Comparison of ENCODE assay signal across 11 cellular contexts in the genomic region with DNA sequence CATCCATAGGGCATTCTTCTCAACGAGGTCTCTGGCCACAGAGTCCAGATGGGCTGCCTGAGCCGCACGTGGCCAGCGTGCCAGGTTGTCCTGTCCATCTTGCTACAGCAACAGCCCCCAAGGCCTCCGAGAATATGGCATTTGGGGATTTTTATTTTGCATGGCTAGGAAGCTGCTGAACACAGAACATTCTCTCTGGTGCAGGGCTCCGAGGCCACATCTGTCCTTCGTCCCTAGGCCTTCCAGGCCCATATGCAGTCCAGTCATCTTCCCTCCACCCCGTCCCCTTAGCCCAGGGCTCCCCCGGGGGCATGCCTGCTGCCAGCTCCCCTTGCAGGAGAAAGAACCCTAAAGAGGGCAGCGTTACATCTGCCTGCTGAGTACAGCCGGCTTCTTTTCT. TPM values are rescaled to one million over a fixed set of nuclear protein-coding genes. Genes with fewer than 3 reads are reported as not detected.
DNase-seq lines count a peak whose midpoint lies in the region; ATAC-seq, FAIRE-seq and TF ChIP-seq lines count a peak whose summit lies in the region.
"Had no signal": no experiment of that assay in that cellular context is flagged by ENCODE, and none has a peak within 500 bp of the region (broad histone marks: within the 10 kb centered on the region; RNA-seq: fewer than 3 reads in every experiment).

No MANE protein-coding gene starts in this region.

- TF ChIP-seq CTCF in A549 (IDR thresholded peaks at IDR 0.05), result no peak

- H3K4me3 ChIP-seq in A549, result no peak overlapping the region; the same call in 2 of the 3 replicates
- H3K4me3 ChIP-seq: SJSA1 had no signal

- WGBS in A549 (ENCODE audit: missing lambda C conversion rate), result 82% methylated on average over 11 of the region's 11 CpGs

- TF ChIP-seq EP300 in A549 (IDR thresholded peaks at IDR 0.05), result no peak

- POLR2A ChIA-PET in A549 (lab: Yijun Ruan, JAX), result no interaction called here
- POLR2A ChIA-PET in naive thymus-derived CD8-positive, alpha-beta T cell (lab: Charles Lee), result interaction anchor here (0.6 to 2.3 kb wide), 11 partner anchors 15 to 168 kb away, joined by 3 to 9 read pairs (median 3); no protein-coding TSS in a partner anchor

- DNase-seq in A549 (ENCODE audit: low read depth in 1 of 2, low spot score in 1 of 2) (no peak), EH (ENCODE audit: low read depth) (peak; percentile 16), NCI-H510A (lab: John Stamatoyannopoulos, UW) (no peak), NCI-H1092 treated with DMSO at 0.1 percent for 48 hours (lab: John Stamatoyannopoulos, UW) (no peak), GF-D8 (lab: John Stamatoyannopoulos, UW) (no peak), NCI-H526 treated with DMSO at 0.1 percent for 48 hours (lab: John Stamatoyannopoulos, UW) (no peak)
- no peak for DNase-seq in naive thymus-derived CD8-positive, alpha-beta T cell
- DNase-seq: kidney glomerular epithelial cell had no signal

- peaks cover 17% of the 10 kb centered on the region for H3K4me1 ChIP-seq in A549

- TF ChIP-seq RAD21 in A549 (conservative IDR thresholded peaks at IDR 0.05 in 1 of 2, IDR thresholded peaks at IDR 0.05 in 1 of 2), result no peak

- H3K4me3 Mint-ChIP-seq in activated T-helper 17 cell treated with anti-CD3 and anti-CD28 coated beads, Interleukin-2, amount 50 U/mL, for 72 hours, result peak overlapping the region; percentile 90
- H3K4me3 Mint-ChIP-seq in naive thymus-derived CD8-positive, alpha-beta T cell, result peak overlapping the region in 8 of 10 donors; percentile 18 to 90 (median 88)

- H3K27ac Mint-ChIP-seq in activated T-helper 17 cell treated with anti-CD3 and anti-CD28 coated beads, Interleukin-2, amount 50 U/mL, for 72 hours, result peak overlapping the region; percentile 85
- H3K27ac Mint-ChIP-seq in naive thymus-derived CD8-positive, alpha-beta T cell, result peak overlapping the region in 8 of 10 donors; percentile 45 to 97 (median 85)

- H3K9me3 Mint-ChIP-seq in activated T-helper 17 cell treated with anti-CD3 and anti-CD28 coated beads, Interleukin-2, amount 50 U/mL, for 72 hours, result no peaks in the 10 kb centered on the region
- H3K9me3 Mint-ChIP-seq in naive thymus-derived CD8-positive, alpha-beta T cell, result no peaks in the 10 kb centered on the region

- CTCF ChIA-PET in A549 (lab: Yijun Ruan, JAX), result interaction anchor here (1.5 to 2.1 kb wide), 2 partner anchors 9 to 254 kb away, joined by 3 to 5 read pairs; no protein-coding TSS in a partner anchor

- no peaks in the 10 kb centered on the region for H3K9me3 ChIP-seq in A549
- H3K9me3 ChIP-seq: SJSA1 had no signal

- no peak for FAIRE-seq in A549 (lab: Jason Lieb, UNC)
- FAIRE-seq: endometrium had no signal

- no peaks in the 10 kb centered on the region for H3K36me3 Mint-ChIP-seq in activated T-helper 17 cell treated with anti-CD3 and anti-CD28 coated beads, Interleukin-2, amount 50 U/mL, for 72 hours (ENCODE audit: low read depth)
- H3K36me3 Mint-ChIP-seq in naive thymus-derived CD8-positive, alpha-beta T cell, result no peaks in the 10 kb centered on the region

- peak overlapping the region in 1 of 2 experiments; percentile 46; a peak in 3 of 6 replicates for H3K27ac ChIP-seq in A549
- H3K27ac ChIP-seq: SJSA1 had no signal

- TF ChIP-seq POLR2A in A549 (IDR thresholded peaks at IDR 0.05; ENCODE audit: low read length), result no peak

- H3K27me3 Mint-ChIP-seq in activated T-helper 17 cell treated with anti-CD3 and anti-CD28 coated beads, Interleukin-2, amount 50 U/mL, for 72 hours, result no peaks in the 10 kb centered on the region
- no peaks in the 10 kb centered on the region for H3K27me3 Mint-ChIP-seq in naive thymus-derived CD8-positive, alpha-beta T cell

- peaks cover 40% of the 10 kb centered on the region for H3K4me1 Mint-ChIP-seq in activated T-helper 17 cell treated with anti-CD3 and anti-CD28 coated beads, Interleukin-2, amount 50 U/mL, for 72 hours
- peaks cover 27 to 62% (median 52%) of the 10 kb centered on the region in 4 donors for H3K4me1 Mint-ChIP-seq in naive thymus-derived CD8-positive, alpha-beta T cell

- peak overlapping the region; percentile 96 for H3K4me2 ChIP-seq in A549

- no peak for ATAC-seq in A549
- no peak for ATAC-seq in activated T-helper 17 cell treated with anti-CD3 and anti-CD28 coated beads, Interleukin-2, amount 50 U/mL, for 72 hours (replicated peaks)
- ATAC-seq in naive thymus-derived CD8-positive, alpha-beta T cell, result no peak

TF ChIP-seq in A549, 52 proteins besides CTCF, POLR2A, EP300 and RAD21:
- TF ChIP-seq NPAS2 (CRISPR knock-in tag; IDR thresholded peaks at IDR 0.05; ENCODE audit: borderline replicate concordance), result no peak
- TF ChIP-seq CHD4 (IDR thresholded peaks at IDR 0.05; ENCODE audit: borderline replicate concordance), result no peak
- no peak for TF ChIP-seq POLR2AphosphoS2 (conservative IDR thresholded peaks at IDR 0.05; ENCODE audit: low read length)
- no peak for TF ChIP-seq FOSB (CRISPR knock-in tag; IDR thresholded peaks at IDR 0.05)
- no peak for TF ChIP-seq E2F6 (IDR thresholded peaks at IDR 0.05; ENCODE audit: borderline replicate concordance, low read depth)
- TF ChIP-seq, protein P1, sequence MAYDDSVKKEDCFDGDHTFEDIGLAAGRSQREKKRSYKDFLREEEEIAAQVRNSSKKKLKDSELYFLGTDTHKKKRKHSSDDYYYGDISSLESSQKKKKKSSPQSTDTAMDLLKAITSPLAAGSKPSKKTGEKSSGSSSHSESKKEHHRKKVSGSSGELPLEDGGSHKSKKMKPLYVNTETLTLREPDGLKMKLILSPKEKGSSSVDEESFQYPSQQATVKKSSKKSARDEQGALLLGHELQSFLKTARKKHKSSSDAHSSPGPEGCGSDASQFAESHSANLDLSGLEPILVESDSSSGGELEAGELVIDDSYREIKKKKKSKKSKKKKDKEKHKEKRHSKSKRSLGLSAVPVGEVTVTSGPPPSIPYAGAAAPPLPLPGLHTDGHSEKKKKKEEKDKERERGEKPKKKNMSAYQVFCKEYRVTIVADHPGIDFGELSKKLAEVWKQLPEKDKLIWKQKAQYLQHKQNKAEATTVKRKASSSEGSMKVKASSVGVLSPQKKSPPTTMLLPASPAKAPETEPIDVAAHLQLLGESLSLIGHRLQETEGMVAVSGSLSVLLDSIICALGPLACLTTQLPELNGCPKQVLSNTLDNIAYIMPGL (CRISPR knock-in tag; IDR thresholded peaks at IDR 0.05; ENCODE audit: borderline replicate concordance), result no peak
- TF ChIP-seq SREBF2 (IDR thresholded peaks at IDR 0.05), result no peak
- TF ChIP-seq ZC3H11A (IDR thresholded peaks at IDR 0.05), result no peak
- TF ChIP-seq HEYL (CRISPR knock-in tag; IDR thresholded peaks at IDR 0.05), result no peak
- no peak for TF ChIP-seq FOXS1 (CRISPR knock-in tag; IDR thresholded peaks at IDR 0.05)
- no peak for TF ChIP-seq ZSCAN20 (CRISPR knock-in tag; IDR thresholded peaks at IDR 0.05)
- TF ChIP-seq RARB (CRISPR knock-in tag; IDR thresholded peaks at IDR 0.05), result no peak
- no peak for TF ChIP-seq CHD2 (IDR thresholded peaks at IDR 0.05; ENCODE audit: low read length, partially characterized antibody)
- TF ChIP-seq RFX5 (IDR thresholded peaks at IDR 0.05), result no peak
- TF ChIP-seq, protein P2, sequence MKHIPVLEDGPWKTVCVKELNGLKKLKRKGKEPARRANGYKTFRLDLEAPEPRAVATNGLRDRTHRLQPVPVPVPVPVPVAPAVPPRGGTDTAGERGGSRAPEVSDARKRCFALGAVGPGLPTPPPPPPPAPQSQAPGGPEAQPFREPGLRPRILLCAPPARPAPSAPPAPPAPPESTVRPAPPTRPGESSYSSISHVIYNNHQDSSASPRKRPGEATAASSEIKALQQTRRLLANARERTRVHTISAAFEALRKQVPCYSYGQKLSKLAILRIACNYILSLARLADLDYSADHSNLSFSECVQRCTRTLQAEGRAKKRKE (CRISPR knock-in tag; IDR thresholded peaks at IDR 0.05; ENCODE audit: low read depth), result no peak
- TF ChIP-seq CBX2 (IDR thresholded peaks at IDR 0.05; ENCODE audit: borderline replicate concordance, low read depth), result no peak
- no peak for TF ChIP-seq TP53 (CRISPR knock-in tag; IDR thresholded peaks at IDR 0.05)
- TF ChIP-seq MAFK (IDR thresholded peaks at IDR 0.05; ENCODE audit: partially characterized antibody), result no peak
- TF ChIP-seq EHF (CRISPR knock-in tag; IDR thresholded peaks at IDR 0.05), result no peak
- TF ChIP-seq, protein P3, sequence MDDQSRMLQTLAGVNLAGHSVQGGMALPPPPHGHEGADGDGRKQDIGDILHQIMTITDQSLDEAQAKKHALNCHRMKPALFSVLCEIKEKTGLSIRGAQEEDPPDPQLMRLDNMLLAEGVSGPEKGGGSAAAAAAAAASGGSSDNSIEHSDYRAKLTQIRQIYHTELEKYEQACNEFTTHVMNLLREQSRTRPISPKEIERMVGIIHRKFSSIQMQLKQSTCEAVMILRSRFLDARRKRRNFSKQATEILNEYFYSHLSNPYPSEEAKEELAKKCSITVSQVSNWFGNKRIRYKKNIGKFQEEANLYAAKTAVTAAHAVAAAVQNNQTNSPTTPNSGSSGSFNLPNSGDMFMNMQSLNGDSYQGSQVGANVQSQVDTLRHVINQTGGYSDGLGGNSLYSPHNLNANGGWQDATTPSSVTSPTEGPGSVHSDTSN (IDR thresholded peaks at IDR 0.05), result no peak
TF ChIP-seq in A549: peak in this region for 0.

RNA-seq across cellular contexts. Expression of gene HDAC4, which starts 2.3 kb away (rescaled TPM):
- polyA plus RNA-seq in A549 (2011; rRNA removed) (7.0 and 8.6 TPM in 2 replicates), A549 (2017; fragmentation: RNase III; extraction: RNeasy Plus Mini Kit Qiagen cat#74134 plus additional on column Dnase treatment) (10.4 to 12.4 TPM (median 11.8 TPM) in 3 replicates)
- polyA plus RNA-seq in A549 (2012; cell fraction: cytosol; rRNA removed), result 9.5 and 12.1 TPM in 2 replicates
- 26.0 and 29.3 TPM in 2 replicates for polyA plus RNA-seq in A549 (2012; cell fraction: nucleus; rRNA removed)
- 27.6 and 45.9 TPM in 2 replicates for polyA minus RNA-seq in A549 (2011; rRNA and poly(A)+ RNA removed)
- total RNA-seq in activated T-helper 17 cell treated with anti-CD3 and anti-CD28 coated beads, Interleukin-2, amount 50 U/mL, for 72 hours, result 10 to 100 TPM; 34.3 to 52.9 TPM
- total RNA-seq in naive thymus-derived CD8-positive, alpha-beta T cell, result 10 to 100 TPM; 31.7 to 37.3 TPM
- 10 to 100 TPM in 1 of 3 donors, 1 to 10 TPM in 2; 2.8 to 10.1 (median 8.0) TPM for polyA plus RNA-seq in naive thymus-derived CD8-positive, alpha-beta T cell
